ENCODE assay signal across 11 cellular contexts in the genomic region with DNA sequence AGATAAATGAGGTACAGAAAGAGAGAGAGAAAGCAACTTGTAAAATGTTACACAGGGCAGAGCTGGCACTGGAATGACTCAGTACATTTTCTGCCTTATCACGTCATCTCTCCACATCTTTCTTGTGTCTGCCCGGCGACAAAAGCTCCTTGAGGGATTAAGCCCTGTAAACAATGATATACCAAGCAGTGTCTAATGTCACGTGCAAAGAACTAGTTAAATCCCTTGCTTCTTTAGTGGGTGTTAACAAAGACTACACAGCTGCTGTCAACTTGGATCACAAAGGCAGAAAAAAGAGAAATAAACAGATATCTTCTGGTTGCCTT. TPM values are rescaled to one million over a fixed set of nuclear protein-coding genes. Genes with fewer than 3 reads are reported as not detected.
A peak's percentile ranks its signal among the peaks of the same experiment; 100 is the strongest.
DNase-seq lines count a peak whose midpoint lies in the region; ATAC-seq lines count a peak whose summit lies in the region.
"Had no signal": no experiment of that assay in that cellular context is flagged by ENCODE, and none has a peak within 500 bp of the region (broad histone marks: within the 10 kb centered on the region; RNA-seq: fewer than 3 reads in every experiment).

No MANE protein-coding gene starts in this region.

- DNase-seq in activated naive CD8-positive, alpha-beta T cell treated with anti-CD3 and anti-CD28 coated beads, Interleukin-2, amount 50 U/mL, for 24 hours, result no peak
- DNase-seq in activated naive CD8-positive, alpha-beta T cell treated with anti-CD3 and anti-CD28 coated beads for 36 hours, result no peak
- peak; percentile 35 to 83 for DNase-seq in NCI-H524 (lab: John Stamatoyannopoulos, UW)
- DNase-seq in stimulated activated naive CD8-positive, alpha-beta T cell treated with anti-CD3 and anti-CD28 coated beads, Interleukin-15, Interleukin-2, amounts not matched to agents 100 U/mL and 50 U/mL, for 24 hours, result no peak
- DNase-seq in T-helper 17 cell, result no peak
- no peak for DNase-seq in activated effector memory CD4-positive, alpha-beta T cell treated with Interleukin-2 at 50 U/mL for 16 hours
- DNase-seq: adrenal gland, left cardiac atrium, psoas muscle had no signal

- peaks cover 13% of the 10 kb centered on the region for H3K27me3 Mint-ChIP-seq in activated naive CD8-positive, alpha-beta T cell treated with anti-CD3 and anti-CD28 coated beads, Interleukin-2, amount 50 U/mL, for 24 hours
- H3K27me3 Mint-ChIP-seq in activated naive CD8-positive, alpha-beta T cell treated with anti-CD3 and anti-CD28 coated beads for 36 hours, result peaks cover 21% of the 10 kb centered on the region
- no peaks in the 10 kb centered on the region for H3K27me3 Mint-ChIP-seq in dendritic cell treated with granulocyte-macrophage colony-stimulating factor and Interleukin-4, amounts not matched to agents 40 ng/mL and 50 ng/mL, for 4 days
- H3K27me3 Mint-ChIP-seq in T-helper 17 cell, result peaks cover 43% of the 10 kb centered on the region

- H3K4me3 Mint-ChIP-seq in activated naive CD8-positive, alpha-beta T cell treated with anti-CD3 and anti-CD28 coated beads, Interleukin-2, amount 50 U/mL, for 24 hours, result no peak overlapping the region
- no peak overlapping the region for H3K4me3 Mint-ChIP-seq in activated naive CD8-positive, alpha-beta T cell treated with anti-CD3 and anti-CD28 coated beads for 36 hours
- H3K4me3 Mint-ChIP-seq in dendritic cell treated with granulocyte-macrophage colony-stimulating factor and Interleukin-4, amounts not matched to agents 40 ng/mL and 50 ng/mL, for 4 days, result no peak overlapping the region
- no peak overlapping the region for H3K4me3 Mint-ChIP-seq in T-helper 17 cell

- no peak for ATAC-seq in activated naive CD8-positive, alpha-beta T cell treated with anti-CD3 and anti-CD28 coated beads, Interleukin-2, amount 50 U/mL, for 24 hours
- ATAC-seq in stimulated activated naive CD8-positive, alpha-beta T cell treated with anti-CD3 and anti-CD28 coated beads, Interleukin-15, Interleukin-2, amounts not matched to agents 100 U/mL and 50 U/mL, for 24 hours, result peak; percentile 25
- ATAC-seq in GM18520 (IDR thresholded peaks at IDR 0.05; ENCODE audit: unreplicated experiment) (no peak), T-helper 17 cell (no peak)
- ATAC-seq: psoas muscle had no signal

- H3K9me3 ChIP-seq in T-helper 17 cell (ENCODE audit: control insufficient read depth, low read length, poor library complexity, severe bottlenecking), result peaks cover 2% of the 10 kb centered on the region
- H3K9me3 ChIP-seq: adrenal gland, psoas muscle had no signal

- no peaks in the 10 kb centered on the region for H3K36me3 Mint-ChIP-seq in activated naive CD8-positive, alpha-beta T cell treated with anti-CD3 and anti-CD28 coated beads, Interleukin-2, amount 50 U/mL, for 24 hours (ENCODE audit: low read depth)
- no peaks in the 10 kb centered on the region for H3K36me3 Mint-ChIP-seq in activated naive CD8-positive, alpha-beta T cell treated with anti-CD3 and anti-CD28 coated beads for 36 hours
- peaks cover 20% of the 10 kb centered on the region for H3K36me3 Mint-ChIP-seq in dendritic cell treated with granulocyte-macrophage colony-stimulating factor and Interleukin-4, amounts not matched to agents 40 ng/mL and 50 ng/mL, for 4 days (ENCODE audit: low read depth)
- no peaks in the 10 kb centered on the region for H3K36me3 Mint-ChIP-seq in T-helper 17 cell (ENCODE audit: low read depth)

- H3K4me1 Mint-ChIP-seq in activated naive CD8-positive, alpha-beta T cell treated with anti-CD3 and anti-CD28 coated beads, Interleukin-2, amount 50 U/mL, for 24 hours, result peaks cover 30% of the 10 kb centered on the region
- peaks cover 15% of the 10 kb centered on the region for H3K4me1 Mint-ChIP-seq in activated naive CD8-positive, alpha-beta T cell treated with anti-CD3 and anti-CD28 coated beads for 36 hours
- H3K4me1 Mint-ChIP-seq in dendritic cell treated with granulocyte-macrophage colony-stimulating factor and Interleukin-4, amounts not matched to agents 40 ng/mL and 50 ng/mL, for 4 days (ENCODE audit: low read depth), result peaks cover 53% of the 10 kb centered on the region
- H3K4me1 Mint-ChIP-seq in T-helper 17 cell, result no peaks in the 10 kb centered on the region

- no peaks in the 10 kb centered on the region for H3K9me3 Mint-ChIP-seq in activated naive CD8-positive, alpha-beta T cell treated with anti-CD3 and anti-CD28 coated beads, Interleukin-2, amount 50 U/mL, for 24 hours
- H3K9me3 Mint-ChIP-seq in activated naive CD8-positive, alpha-beta T cell treated with anti-CD3 and anti-CD28 coated beads for 36 hours, result no peaks in the 10 kb centered on the region
- no peaks in the 10 kb centered on the region for H3K9me3 Mint-ChIP-seq in dendritic cell treated with granulocyte-macrophage colony-stimulating factor and Interleukin-4, amounts not matched to agents 40 ng/mL and 50 ng/mL, for 4 days

- peak overlapping the region; percentile 7 for H3K27ac Mint-ChIP-seq in activated naive CD8-positive, alpha-beta T cell treated with anti-CD3 and anti-CD28 coated beads, Interleukin-2, amount 50 U/mL, for 24 hours
- no peak overlapping the region for H3K27ac Mint-ChIP-seq in activated naive CD8-positive, alpha-beta T cell treated with anti-CD3 and anti-CD28 coated beads for 36 hours
- H3K27ac Mint-ChIP-seq in dendritic cell treated with granulocyte-macrophage colony-stimulating factor and Interleukin-4, amounts not matched to agents 40 ng/mL and 50 ng/mL, for 4 days, result peak overlapping the region; percentile 73
- no peak overlapping the region for H3K27ac Mint-ChIP-seq in T-helper 17 cell

- intact Hi-C loops in dendritic cell treated with granulocyte-macrophage colony-stimulating factor and Interleukin-4, amounts not matched to agents 40 ng/mL and 50 ng/mL, for 4 days (cut with micrococcal nuclease), result no loop called here

RNA-seq across cellular contexts. Expression of a gene that starts 48.0 kb away (rescaled TPM):
- total RNA-seq in activated naive CD8-positive, alpha-beta T cell treated with anti-CD3 and anti-CD28 coated beads for 36 hours, result 1 to 10 TPM; 6.1 to 7.1 TPM
- 10 to 100 TPM; 25.6 to 36.6 TPM for total RNA-seq in T-helper 17 cell

Comparison
In these comparisons a context has a peak if more than half of its experiments do, and no peak if none do; other contexts are left out.
1. H3K27ac Mint-ChIP-seq: peak in activated naive CD8-positive, alpha-beta T cell treated with anti-CD3 and anti-CD28 coated beads, Interleukin-2, amount 50 U/mL, for 24 hours (single experiment) and dendritic cell treated with granulocyte-macrophage colony-stimulating factor and Interleukin-4, amounts not matched to agents 40 ng/mL and 50 ng/mL, for 4 days (single experiment); none in activated naive CD8-positive, alpha-beta T cell treated with anti-CD3 and anti-CD28 coated beads for 36 hours (single experiment) and T-helper 17 cell (single experiment).
2. DNase-seq: peak in NCI-H524 (2 of 2); none in activated naive CD8-positive, alpha-beta T cell treated with anti-CD3 and anti-CD28 coated beads, Interleukin-2, amount 50 U/mL, for 24 hours (single experiment), activated naive CD8-positive, alpha-beta T cell treated with anti-CD3 and anti-CD28 coated beads for 36 hours (single experiment), stimulated activated naive CD8-positive, alpha-beta T cell treated with anti-CD3 and anti-CD28 coated beads, Interleukin-15, Interleukin-2, amounts not matched to agents 100 U/mL and 50 U/mL, for 24 hours (single experiment), T-helper 17 cell (0 of 3) and activated effector memory CD4-positive, alpha-beta T cell treated with Interleukin-2 at 50 U/mL for 16 hours (single experiment).